Comparison of ENCODE assay signal across 8 cellular contexts in genomic region chr19:1862068-1862423, GRCh38. TPM values are rescaled to one million over a fixed set of nuclear protein-coding genes. Genes with fewer than 3 reads are reported as not detected.
DNase-seq lines count a peak whose midpoint lies in the region; ATAC-seq and TF ChIP-seq lines count a peak whose summit lies in the region.

No MANE protein-coding gene starts in this region.

- H3K4me1 ChIP-seq in right atrium auricular region (peaks cover 0 to 65% of the 10 kb centered on the region in 2 donors), mononuclear cell (ENCODE audit: insufficient read depth, low read length) (peaks cover 64% of the 10 kb centered on the region)

- DNase-seq in right atrium auricular region (ENCODE audit: low spot score), result no peak
- DNase-seq in Right ventricle myocardium inferior (ENCODE audit: missing footprints), result no peak
- no peak for DNase-seq in AG20443 (ENCODE audit: low spot score)
- DNase-seq in NCI-H1417 treated with DMSO at 0.1 percent for 48 hours (lab: John Stamatoyannopoulos, UW), result no peak

- peaks cover 18% of the 10 kb centered on the region for H3K27me3 Mint-ChIP-seq in brain

- H3K36me3 Mint-ChIP-seq in brain, result no peaks in the 10 kb centered on the region

- H3K9me3 ChIP-seq in right atrium auricular region, result no peaks in the 10 kb centered on the region
- H3K9me3 ChIP-seq in mononuclear cell (ENCODE audit: low read depth, low read length), result no peaks in the 10 kb centered on the region

- H3K4me3 Mint-ChIP-seq in brain, result peak overlapping the region; percentile 80 to 95 (median 89)

- intact Hi-C loops in Right ventricle myocardium inferior (cut with DNase I), result no loop called here

- peaks cover 50% of the 10 kb centered on the region for H3K4me1 Mint-ChIP-seq in brain

- ATAC-seq in Right ventricle myocardium inferior (no peak), HG03378 (IDR thresholded peaks at IDR 0.05; ENCODE audit: unreplicated experiment) (no peak), GM19455 (IDR thresholded peaks at IDR 0.05; ENCODE audit: unreplicated experiment) (no peak)

- H3K4me3 ChIP-seq in right atrium auricular region (peak overlapping the region; percentile 71 to 73), mononuclear cell (ENCODE audit: low read length) (peak overlapping the region; percentile 70)

- TF ChIP-seq CTCF in right atrium auricular region (IDR thresholded peaks at IDR 0.05), result no peak
- no peak for TF ChIP-seq CTCF in brain (conservative IDR thresholded peaks at IDR 0.05)

- no peaks in the 10 kb centered on the region for H3K9me3 Mint-ChIP-seq in brain

- H3K27me3 ChIP-seq in right atrium auricular region (no peaks in the 10 kb centered on the region), mononuclear cell (ENCODE audit: insufficient read depth, low read length) (no peaks in the 10 kb centered on the region)

- peak overlapping the region; percentile 40 to 92 (median 69) for H3K27ac Mint-ChIP-seq in brain

- no peaks in the 10 kb centered on the region for H3K36me3 ChIP-seq in right atrium auricular region

- H3K27ac ChIP-seq in right atrium auricular region, result peak overlapping the region; percentile 20 to 52

RNA-seq across cellular contexts. Expression of gene KLF16, which starts 1.3 kb away (rescaled TPM):
- total RNA-seq in right atrium auricular region (1 to 10 TPM; 4.4 to 5.6 TPM), Right ventricle myocardium inferior (11.0 TPM), mononuclear cell (12.4 TPM)
- 22.6 TPM for polyA plus RNA-seq in brain (ENCODE audit: insufficient read depth, low read depth, low replicate concordance)

RNA-seq across cellular contexts. Expression of gene REXO1, which starts 13.8 kb away (rescaled TPM):
- 10 to 100 TPM in 1 of 2 donors, 1 to 10 TPM in 1; 9.6 to 12.1 TPM for total RNA-seq in right atrium auricular region
- total RNA-seq in Right ventricle myocardium inferior, result 17.8 TPM
- 26.0 TPM for polyA plus RNA-seq in brain (ENCODE audit: insufficient read depth, low read depth, low replicate concordance)
- 66.2 TPM for total RNA-seq in mononuclear cell

RNA-seq across cellular contexts. Expression of gene ABHD17A, which starts 23.2 kb away (rescaled TPM):
- total RNA-seq in right atrium auricular region (10 to 100 TPM; 92.6 to 99.5 TPM), Right ventricle myocardium inferior (61.5 TPM), mononuclear cell (97.8 TPM)
- 124 TPM for polyA plus RNA-seq in brain (ENCODE audit: insufficient read depth, low read depth, low replicate concordance)

RNA-seq across cellular contexts. Expression of gene ADAT3, which starts 43.2 kb away (rescaled TPM):
- total RNA-seq in right atrium auricular region (1 to 10 TPM; 1.7 to 4.0 TPM), Right ventricle myocardium inferior (1.6 TPM), mononuclear cell (2.9 TPM)
- 3.8 TPM for polyA plus RNA-seq in brain (ENCODE audit: insufficient read depth, low read depth, low replicate concordance)

RNA-seq across cellular contexts. Expression of gene SCAMP4, which starts 43.2 kb away (rescaled TPM):
- 10 to 100 TPM; 35.0 to 42.1 TPM for total RNA-seq in right atrium auricular region
- total RNA-seq in Right ventricle myocardium inferior, result 17.9 TPM
- polyA plus RNA-seq in brain (ENCODE audit: insufficient read depth, low read depth, low replicate concordance), result 105 TPM
- 20.1 TPM for total RNA-seq in mononuclear cell
